12 cellular contexts compared by ENCODE assay signal in the genomic region with DNA sequence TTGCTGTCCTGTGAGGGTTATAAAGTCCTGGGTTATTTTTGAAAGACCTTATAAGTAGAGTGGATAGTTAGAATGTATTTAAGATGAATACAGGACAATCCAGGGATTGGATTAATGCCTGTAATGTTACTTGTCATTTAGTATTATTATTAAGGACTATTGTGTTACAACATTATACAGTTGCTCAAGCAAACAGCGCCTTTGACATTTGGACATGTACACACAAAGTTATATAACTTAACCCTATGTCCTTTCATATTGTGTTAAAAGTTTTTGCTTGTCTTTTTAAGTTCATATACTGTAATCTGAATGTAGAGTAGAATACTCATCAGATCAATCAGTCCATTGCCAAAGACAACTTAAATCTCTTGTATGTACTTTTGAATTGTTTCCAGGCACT. TPM values are rescaled to one million over a fixed set of nuclear protein-coding genes. Genes with fewer than 3 reads are reported as not detected.
"Had no signal": no experiment of that assay in that cellular context is flagged by ENCODE, and none has a peak within 500 bp of the region (broad histone marks: within the 10 kb centered on the region; RNA-seq: fewer than 3 reads in every experiment).

No MANE protein-coding gene starts in this region.

- H3K36me3 ChIP-seq: upper lobe of left lung had no signal

- H3K27ac ChIP-seq: upper lobe of left lung had no signal

- H3K4me3 ChIP-seq: mucosa of descending colon, upper lobe of left lung had no signal

- DNase-seq: activated CD4-positive, alpha-beta memory T cell treated with anti-CD3 and anti-CD28 coated beads for 36 hours; activated gamma-delta T cell; activated naive CD8-positive, alpha-beta T cell treated with anti-CD3 and anti-CD28 coated beads for 36 hours; activated T-cell treated with anti-CD3 and anti-CD28 coated beads, Interleukin-2, amount 50 U/mL, for 4 hours; effector CD4-positive, alpha-beta T cell; left colon; mammary epithelial cell; mucosa of descending colon; natural killer cell; stimulated activated naive CD4-positive, alpha-beta T cell; T-helper 1 cell; upper lobe of left lung had no signal

- H3K9me3 ChIP-seq: mucosa of descending colon, upper lobe of left lung had no signal

- ATAC-seq: activated T-cell treated with anti-CD3 and anti-CD28 coated beads, Interleukin-2, amount 50 U/mL, for 4 hours; left colon; mucosa of descending colon; natural killer cell had no signal

RNA-seq across cellular contexts. Expression of a gene that starts 2.0 kb away (rescaled TPM):
- total RNA-seq: activated CD4-positive, alpha-beta memory T cell treated with anti-CD3 and anti-CD28 coated beads for 36 hours; activated T-cell treated with anti-CD3 and anti-CD28 coated beads, Interleukin-2, amount 50 U/mL, for 4 hours; natural killer cell had no signal
